ENCODE assay signal across 8 cellular contexts in genomic region chr14:70086685-70087379, GRCh38.
DNase-seq lines count a peak whose midpoint lies in the region; ATAC-seq and TF ChIP-seq lines count a peak whose summit lies in the region.

No MANE protein-coding gene starts in this region.

- no peak overlapping the region for H3K27ac ChIP-seq in heart left ventricle
- H3K27ac ChIP-seq in adrenal gland, result no peak overlapping the region

- H3K4me3 ChIP-seq in heart left ventricle, result no peak overlapping the region
- no peak overlapping the region for H3K4me3 ChIP-seq in adrenal gland

- WGBS in heart left ventricle, 4 donors, result 28 to 36% (median 33%) methylated on average over 5 of the region's 5 CpGs
- 24 to 35% (median 32%) methylated on average over 5 of the region's 5 CpGs for WGBS in adrenal gland, 4 donors

- TF ChIP-seq CTCF in heart left ventricle (IDR thresholded peaks at IDR 0.05) (peak in 10 of 12 donors; percentile 30 to 55 (median 46)), adrenal gland (IDR thresholded peaks at IDR 0.05) (peak; percentile 31 to 64 (median 58))

- DNase-seq in heart left ventricle, result no peak
- no peak for DNase-seq in left ventricle myocardium superior
- DNase-seq in NCI-H146 (lab: John Stamatoyannopoulos, UW), result peak; percentile 38
- DNase-seq in adrenal gland, result peak; percentile 35 to 71 (median 51)
- DNase-seq in left kidney (ENCODE audit: low read depth, low spot score), result peak; percentile 64
- no peak for DNase-seq in islet precursor cell
- no peak for DNase-seq in activated CD4-positive, CD25-positive, alpha-beta regulatory T cell treated with anti-CD3 and anti-CD28 coated beads, Interleukin-2, amount 50 U/mL, for 72 hours

- H3K9me3 ChIP-seq in heart left ventricle (no peaks in the 10 kb centered on the region), adrenal gland (replicated peaks in 1 of 3) (no peaks in the 10 kb centered on the region)

- H3K36me3 ChIP-seq in heart left ventricle (no peaks in the 10 kb centered on the region), adrenal gland (replicated peaks in 1 of 2) (no peaks in the 10 kb centered on the region)

- intact Hi-C loops in heart left ventricle (cut with DNase I), result loop anchor here in 5 of 10 donors (5.0 to 10.0 kb wide), 3 partner anchors 228 to 478 kb away; no protein-coding TSS in a partner anchor
- intact Hi-C loops in left ventricle myocardium superior (cut with micrococcal nuclease), result no loop called here
- intact Hi-C loops in adrenal gland (cut with DNase I), result loop anchor here in 1 of 2 donors (10.0 kb wide), 1 partner anchor 228 kb away; no protein-coding TSS in a partner anchor

- no peak for TF ChIP-seq POLR2A in heart left ventricle (IDR thresholded peaks at IDR 0.05)
- TF ChIP-seq POLR2A in adrenal gland (IDR thresholded peaks at IDR 0.05), result no peak

- H3K27me3 ChIP-seq in heart left ventricle (peaks cover 0 to 52% (median 1%) of the 10 kb centered on the region in 9 donors), adrenal gland (peaks cover 4% of the 10 kb centered on the region)

- H3K4me1 ChIP-seq in heart left ventricle (no peaks in the 10 kb centered on the region), adrenal gland (replicated peaks in 1 of 2) (no peaks in the 10 kb centered on the region)

- ATAC-seq in heart left ventricle (peak in 1 of 4 donors; percentile 38), left ventricle myocardium superior (no peak), HG03196 (IDR thresholded peaks at IDR 0.05; ENCODE audit: unreplicated experiment) (no peak)

Comparison
In these comparisons a context has a peak if more than half of its experiments do, and no peak if none do; other contexts are left out.
1. DNase-seq: peak in NCI-H146 (single experiment), adrenal gland (7 of 7) and left kidney (single experiment); none in heart left ventricle (0 of 5), left ventricle myocardium superior (single experiment), islet precursor cell (single experiment) and activated CD4-positive, CD25-positive, alpha-beta regulatory T cell treated with anti-CD3 and anti-CD28 coated beads, Interleukin-2, amount 50 U/mL, for 72 hours (single experiment).